10 cellular contexts compared by ENCODE assay signal in genomic region chr12:57852620-57853509, GRCh38. TPM values are rescaled to one million over a fixed set of nuclear protein-coding genes. Genes with fewer than 3 reads are reported as not detected.
DNase-seq lines count a peak whose midpoint lies in the region; ATAC-seq, FAIRE-seq and TF ChIP-seq lines count a peak whose summit lies in the region.
"Had no signal": no experiment of that assay in that cellular context is flagged by ENCODE, and none has a peak within 500 bp of the region (broad histone marks: within the 10 kb centered on the region; RNA-seq: fewer than 3 reads in every experiment).

No MANE protein-coding gene starts in this region.

- ATAC-seq in lower lobe of right lung: peak; percentile 79 to 81

- H3K27ac ChIP-seq in H1 (ENCODE audit: low read depth, low read length): peak overlapping the region; percentile 33; the same call in 1 of the 2 replicates
- peak overlapping the region; percentile 73 for H3K27ac ChIP-seq in lower lobe of right lung
- H3K27ac ChIP-seq in subcutaneous abdominal adipose tissue (ENCODE audit: low read depth, low read length): peak overlapping the region; percentile 16
- H3K27ac ChIP-seq in RWPE1: no peak overlapping the region

- H3K79me1 ChIP-seq in H1 (ENCODE audit: low read depth, low read length): no peaks in the 10 kb centered on the region

- in situ Hi-C loops in G401 (cut with HindIII; ENCODE audit: low sequenced_read_pairs): no loop called here

- CTCF ChIA-PET in H1 (lab: Charles Lee; ENCODE audit: partially characterized antibody) (interaction anchor here (0.6 to 6.0 kb wide), 17 partner anchors 8 to 239 kb away, joined by 3 to 58 read pairs (median 8); no protein-coding TSS in a partner anchor), GM10248 (lab: Yijun Ruan, JAX) (interaction anchor here (1.0 to 3.1 kb wide), 7 partner anchors 8 to 45 kb away, joined by 3 to 11 read pairs (median 4); no protein-coding TSS in a partner anchor), RWPE1 (lab: Yijun Ruan, JAX) (no interaction called here)

- H2AFZ ChIP-seq in H1 (ENCODE audit: low read length): peak overlapping the region; percentile 47; the same call in 1 of the 2 replicates

- no peak overlapping the region for H3K4ac ChIP-seq in H1 (replicated peaks; ENCODE audit: insufficient read length, low read depth, low read length)

- H4K20me1 ChIP-seq in H1 (replicated peaks in 1 of 2; ENCODE audit: control insufficient read depth in 1 of 2, insufficient read depth in 2 of 2, low read length in 2 of 2): no peaks in the 10 kb centered on the region

- peaks cover 0 to 3% (median 1%) of the 10 kb centered on the region in 4 experiments; a peak in 2 of 7 replicates for H3K27me3 ChIP-seq in H1 (replicated peaks in 1 of 4; ENCODE audit: control insufficient read depth in 3 of 4, extremely low read depth in 1 of 4, insufficient read depth in 3 of 4, low read length in 3 of 4)
- no peaks in the 10 kb centered on the region for H3K27me3 ChIP-seq in lower lobe of right lung (ENCODE audit: low read depth)
- H3K27me3 ChIP-seq in subcutaneous abdominal adipose tissue (ENCODE audit: control insufficient read depth in 5 of 5, insufficient read depth in 4 of 5, low read length in 5 of 5): no peaks in the 10 kb centered on the region

- peak in 1 of 2 experiments; percentile 66; a peak in 2 of 3 replicates for TF ChIP-seq POLR2A in H1 (IDR thresholded peaks at IDR 0.05; ENCODE audit: control extremely low read depth in 1 of 2, low read depth in 2 of 2, low read length in 2 of 2)

- peak overlapping the region; percentile 97 for H2BK12ac ChIP-seq in H1 (ENCODE audit: low read depth, low read length)

- H3K4me2 ChIP-seq in H1 (ENCODE audit: insufficient read depth in 1 of 2, low read depth in 2 of 2, low read length in 2 of 2): peak overlapping the region; percentile 74 to 81

- TF ChIP-seq RAD21 in H1 (IDR thresholded peaks at IDR 0.05 in 1 of 2, conservative IDR thresholded peaks at IDR 0.05 in 1 of 2; ENCODE audit: low read depth in 2 of 2, low read length in 2 of 2): peak; percentile 27 to 44

- peak; percentile 17 to 24 (median 23) for TF ChIP-seq CTCF in H1 (IDR thresholded peaks at IDR 0.05; ENCODE audit: control extremely low read depth in 1 of 3, insufficient read depth in 1 of 3, low read depth in 1 of 3, low read length in 3 of 3)
- TF ChIP-seq CTCF in lower lobe of right lung (IDR thresholded peaks at IDR 0.05): peak; percentile 14
- no peak for TF ChIP-seq CTCF in GM10248 (IDR thresholded peaks at IDR 0.05; ENCODE audit: control extremely low read depth, extremely low read depth, low read depth, missing control alignments)
- TF ChIP-seq CTCF in RWPE1 (conservative IDR thresholded peaks at IDR 0.05; ENCODE audit: low read depth): no peak

- H3K23ac ChIP-seq in H1 (ENCODE audit: insufficient read length): no peak overlapping the region

- H3K4me1 ChIP-seq in H1 (replicated peaks in 1 of 4; ENCODE audit: control insufficient read depth in 3 of 4, insufficient read depth in 4 of 4, low read length in 3 of 4) (peaks cover 15 to 28% (median 22%) of the 10 kb centered on the region in 4 experiments), lower lobe of right lung (peaks cover 33% of the 10 kb centered on the region), subcutaneous abdominal adipose tissue (ENCODE audit: control insufficient read depth in 5 of 5, insufficient read depth in 5 of 5, low read length in 5 of 5) (peaks cover 13 to 58% (median 46%) of the 10 kb centered on the region in 5 donors)

- no peak for FAIRE-seq in H1 (lab: Jason Lieb, UNC)
- FAIRE-seq: colon had no signal

- H2BK5ac ChIP-seq in H1 (ENCODE audit: low read depth, low read length): peak overlapping the region; percentile 64

- peak overlapping the region; percentile 49 for H4K5ac ChIP-seq in H1 (ENCODE audit: insufficient read length, low read depth, low read length)

- POLR2A ChIA-PET in H1 (lab: Charles Lee; ENCODE audit: partially characterized antibody) (interaction anchor here (0.8 to 29.9 kb wide), 8 partner anchors 3 to 81 kb away, joined by 3 to 722 read pairs (median 4); partner anchors contain the start of genes AVIL, CTDSP2, EEF1AKMT3 and METTL1), GM10248 (lab: Yijun Ruan, JAX) (no interaction called here), RWPE1 (lab: Yijun Ruan, JAX; ENCODE audit: low non-redundant PET) (no interaction called here)

- peak; percentile 32 for DNase-seq in NCI-H510A (lab: John Stamatoyannopoulos, UW)
- DNase-seq in H1 (ENCODE audit: low read depth in 1 of 2, low spot score in 2 of 2): peak; percentile 80 to 85
- DNase-seq in lower lobe of right lung: peak; percentile 67
- DNase-seq in G401 (ENCODE audit: low spot score): no peak
- DNase-seq in GM10248 (ENCODE audit: extremely low spot score): no peak
- no peak for DNase-seq in RWPE1 (ENCODE audit: low spot score)
- DNase-seq in glomerular visceral epithelial cell (ENCODE audit: extremely low spot score): no peak
- DNase-seq: T-helper 1 cell had no signal

- H3K56ac ChIP-seq in H1 (replicated peaks; ENCODE audit: insufficient read length, low read depth, low read length): peak overlapping the region; percentile 65

- H3K18ac ChIP-seq in H1 (ENCODE audit: extremely low read depth, low read length): peak overlapping the region; percentile 96

- peak overlapping the region; percentile 89; the same call in 1 of the 2 replicates for H2BK20ac ChIP-seq in H1 (ENCODE audit: low read length)

- H3K4me3 ChIP-seq in H1 (ENCODE audit: extremely low read depth in 1 of 4, insufficient read depth in 2 of 4, low read depth in 3 of 4, low read length in 4 of 4): peak overlapping the region; percentile 23 to 57 (median 44); a peak in 7 of 8 replicates
- peak overlapping the region; percentile 56 for H3K4me3 ChIP-seq in lower lobe of right lung
- H3K4me3 ChIP-seq in subcutaneous abdominal adipose tissue (ENCODE audit: low read depth in 1 of 5, low read length in 5 of 5): peak overlapping the region in 4 of 5 donors; percentile 45 to 57 (median 48)

- intact Hi-C loops in lower lobe of right lung (cut with DNase I): no loop called here

- H2BK120ac ChIP-seq in H1 (replicated peaks; ENCODE audit: low read depth, low read length): peak overlapping the region; percentile 52

- no peaks in the 10 kb centered on the region for H3K9me3 ChIP-seq in H1 (ENCODE audit: insufficient read depth in 2 of 2, low read depth in 1 of 2, low read length in 1 of 2)
- H3K9me3 ChIP-seq in lower lobe of right lung: no peaks in the 10 kb centered on the region
- peaks cover 0 to 3% (median 0%) of the 10 kb centered on the region in 5 donors for H3K9me3 ChIP-seq in subcutaneous abdominal adipose tissue (ENCODE audit: control insufficient read depth in 5 of 5, low read length in 5 of 5)

- H3K23me2 ChIP-seq in H1 (ENCODE audit: low read depth, low read length): peaks cover 8% of the 10 kb centered on the region; the same call in 1 of the 2 replicates

- H3K9ac ChIP-seq in H1 (replicated peaks in 1 of 4; ENCODE audit: extremely low read depth in 1 of 4, low read depth in 3 of 4, low read length in 3 of 4) (peak overlapping the region in 1 of 4 experiments; percentile 9; a peak in 2 of 7 replicates), subcutaneous abdominal adipose tissue (ENCODE audit: low read length in 5 of 5) (peak overlapping the region in 3 of 5 donors; percentile 18 to 68 (median 40))

- peak overlapping the region; percentile 78 for H4K91ac ChIP-seq in H1 (replicated peaks; ENCODE audit: insufficient read length, low read length)

- no peak overlapping the region for H3K14ac ChIP-seq in H1 (ENCODE audit: insufficient read length)

- WGBS in H1 (ENCODE audit: extremely low coverage in 1 of 2, insufficient coverage in 1 of 2, insufficient read length in 1 of 2, insufficient replicate concordance in 2 of 2, low coverage in 1 of 2, low lambda C conversion rate in 2 of 2, missing lambda C conversion rate in 1 of 2), 2 experiments: 7% methylated on average over 33 of the region's 38 CpGs; no CpG with 5 or more reads in 1 of the 2 experiments

- no peaks in the 10 kb centered on the region for H3K79me2 ChIP-seq in H1 (ENCODE audit: control insufficient read depth in 1 of 2, insufficient read depth in 2 of 2, low read length in 2 of 2)

- TF ChIP-seq EP300 in H1 (IDR thresholded peaks at IDR 0.05; ENCODE audit: borderline replicate concordance in 1 of 2, low read depth in 2 of 2, low read length in 2 of 2): peak in 1 of 2 experiments; percentile 8; a peak in 1 of 3 replicates

- H3K36me3 ChIP-seq in H1 (ENCODE audit: control insufficient read depth in 2 of 4, insufficient read depth in 4 of 4, low read length in 3 of 4) (no peaks in the 10 kb centered on the region), lower lobe of right lung (no peaks in the 10 kb centered on the region), subcutaneous abdominal adipose tissue (ENCODE audit: control insufficient read depth in 5 of 5, insufficient read depth in 5 of 5, low read length in 5 of 5) (no peaks in the 10 kb centered on the region)

- H2BK15ac ChIP-seq in H1 (ENCODE audit: low read length): peak overlapping the region; percentile 89; the same call in 1 of the 2 replicates

- H2AK5ac ChIP-seq in H1 (ENCODE audit: low read depth, low read length): 0 out of 2 replicates have a peak overlapping the region, but pooled peaks have one; percentile 5

- H4K8ac ChIP-seq in H1 (ENCODE audit: extremely low read depth, insufficient read depth, low read length): peak overlapping the region; percentile 89

RNA-seq across cellular contexts. Expression of gene CTDSP2, which starts 6.3 kb away (rescaled TPM):
- 91.7 and 93.7 TPM in 2 replicates for total RNA-seq in H1 (2021; fragmentation: NEBNext Ultra II Directional; extraction: Animal tissue kit (Norgen Biotek cat#: 25700))
- 71.3 and 129 TPM in 2 replicates for polyA plus RNA-seq in H1 (2011; rRNA removed)
- polyA plus RNA-seq in H1 (2011; cell fraction: cytosol; rRNA removed): 115 TPM
- 118 TPM for polyA plus RNA-seq in H1 (2011; cell fraction: nucleus; rRNA removed)
- 72.3 to 87.9 TPM (median 83.7 TPM) in 4 replicates for polyA plus RNA-seq in H1 (2012, experiment 1 of 2)
- polyA plus RNA-seq in H1 (2012, experiment 2 of 2): 64.0 TPM
- 41.6 TPM for polyA plus RNA-seq in H1 (2013, experiment 1 of 2)
- 42.0 TPM for polyA plus RNA-seq in H1 (2013, experiment 2 of 2)
- 144 and 145 TPM in 2 replicates for polyA minus RNA-seq in H1 (2011; rRNA and poly(A)+ RNA removed)
- 75.4 TPM for polyA minus RNA-seq in H1 (2011; cell fraction: cytosol; rRNA and poly(A)+ RNA removed)
- 79.4 TPM for polyA minus RNA-seq in H1 (2011; cell fraction: nucleus; rRNA and poly(A)+ RNA removed)
- 220 TPM for total RNA-seq in lower lobe of right lung
- total RNA-seq in G401 (2014; rRNA removed; shearing (Covaris generic)): 64.1 and 78.6 TPM in 2 replicates

RNA-seq across cellular contexts. Expression of gene AVIL, which starts 34.3 kb away (rescaled TPM):
- 0.39 and 1.1 TPM in 2 replicates for total RNA-seq in H1 (2021; fragmentation: NEBNext Ultra II Directional; extraction: Animal tissue kit (Norgen Biotek cat#: 25700))
- 0.06 and 0.11 TPM in 2 replicates for polyA plus RNA-seq in H1 (2011; rRNA removed)
- polyA plus RNA-seq in H1 (2011; cell fraction: cytosol; rRNA removed): 0.25 TPM
- polyA plus RNA-seq in H1 (2011; cell fraction: nucleus; rRNA removed): 0.70 TPM
- polyA plus RNA-seq in H1 (2012, experiment 1 of 2): 0.56 to 1.3 TPM (median 0.96 TPM) in 4 replicates
- 0.17 TPM for polyA plus RNA-seq in H1 (2012, experiment 2 of 2)
- polyA plus RNA-seq in H1 (2013, experiment 1 of 2): 0.24 TPM
- polyA plus RNA-seq in H1 (2013, experiment 2 of 2): 0.15 TPM
- 0.22 and 0.32 TPM in 2 replicates for polyA minus RNA-seq in H1 (2011; rRNA and poly(A)+ RNA removed)
- polyA minus RNA-seq in H1 (2011; cell fraction: cytosol; rRNA and poly(A)+ RNA removed): not detected
- polyA minus RNA-seq in H1 (2011; cell fraction: nucleus; rRNA and poly(A)+ RNA removed): 0.90 TPM
- total RNA-seq in lower lobe of right lung: 10.8 TPM
- 0.12 and 0.71 TPM in 2 replicates for total RNA-seq in G401 (2014; rRNA removed; shearing (Covaris generic))

Comparison
In these comparisons a context has a peak if more than half of its experiments do, and no peak if none do; other contexts are left out.
1. DNase-seq: peak in NCI-H510A (single experiment), H1 (2 of 2) and lower lobe of right lung (single experiment); none in G401 (single experiment), GM10248 (single experiment), RWPE1 (single experiment) and glomerular visceral epithelial cell (single experiment).
2. CTCF ChIP-seq: peak in H1 (3 of 3) and lower lobe of right lung (single experiment); none in GM10248 (single experiment) and RWPE1 (single experiment).
3. Peak in every context shown above with its lines, with median percentiles within 50 percentile points of each other: H3K4me3 ChIP-seq.